Comparison of ENCODE assay signal across 14 cellular contexts in genomic region chr6:5208039-5208438, GRCh38. TPM values are rescaled to one million over a fixed set of nuclear protein-coding genes. Genes with fewer than 3 reads are reported as not detected.
DNase-seq lines count a peak whose midpoint lies in the region; ATAC-seq and TF ChIP-seq lines count a peak whose summit lies in the region.
"Had no signal": no experiment of that assay in that cellular context is flagged by ENCODE, and none has a peak within 500 bp of the region (broad histone marks: within the 10 kb centered on the region; RNA-seq: fewer than 3 reads in every experiment).

No MANE protein-coding gene starts in this region.

- H3K27ac ChIP-seq in SJSA1 = peak overlapping the region; percentile 52
- H3K27ac ChIP-seq in thoracic aorta = peak overlapping the region; percentile 44 to 77
- no peak overlapping the region for H3K27ac ChIP-seq in testis
- H3K27ac ChIP-seq: right lobe of liver had no signal

- no peak for TF ChIP-seq CTCF in fibroblast of the aortic adventitia (IDR thresholded peaks at IDR 0.05; ENCODE audit: insufficient read depth, low read length)
- TF ChIP-seq CTCF in thoracic aorta (IDR thresholded peaks at IDR 0.05) = no peak
- no peak for TF ChIP-seq CTCF in testis (IDR thresholded peaks at IDR 0.05)

- H3K4me3 ChIP-seq in SJSA1 = no peak overlapping the region
- H3K4me3 ChIP-seq in fibroblast of the aortic adventitia (ENCODE audit: low read depth, low read length) = no peak overlapping the region
- peak overlapping the region; percentile 14 for H3K4me3 ChIP-seq in thoracic aorta
- H3K4me3 ChIP-seq in testis = no peak overlapping the region
- H3K4me3 ChIP-seq: right lobe of liver had no signal

- DNase-seq in SJSA1 (ENCODE audit: low read depth in 1 of 2, low spot score in 2 of 2) (no peak), fibroblast of the aortic adventitia (ENCODE audit: low read depth) (peak; percentile 31), thoracic aorta (ENCODE audit: low spot score) (no peak), SK-N-DZ (ENCODE audit: low spot score) (no peak), testis (no peak)
- no peak for DNase-seq in activated CD4-positive, CD25-positive, alpha-beta regulatory T cell treated with anti-CD3 and anti-CD28 coated beads, Interleukin-2, amount 50 U/mL, for 72 hours
- DNase-seq: activated CD8-positive, alpha-beta memory T cell treated with anti-CD3 and anti-CD28 coated beads for 24 hours; activated effector memory CD4-positive, alpha-beta T cell treated with Interleukin-2 at 50 U/mL for 16 hours; CD8-positive, alpha-beta memory T cell; H7; right lobe of liver; Right ventricle myocardium superior; stimulated activated naive B cell treated with anti-CD40 and anti-IgM and Interleukin-4, amounts not matched to agents 10 μg/mL and 1 μg/mL and 100 μg/mL, for 72 hours had no signal

- 70 to 82% methylated on average over 2 of the region's 2 CpGs for WGBS in testis, 2 donors

- H3K36me3 ChIP-seq in SJSA1 = peaks cover 3% of the 10 kb centered on the region
- no peaks in the 10 kb centered on the region for H3K36me3 ChIP-seq in thoracic aorta
- H3K36me3 ChIP-seq in testis (ENCODE audit: low read depth, missing control alignments) = no peaks in the 10 kb centered on the region
- H3K36me3 ChIP-seq: right lobe of liver had no signal

- peaks cover 34% of the 10 kb centered on the region for H3K4me1 ChIP-seq in SJSA1 (replicated peaks)
- peaks cover 37 to 64% of the 10 kb centered on the region in 2 donors for H3K4me1 ChIP-seq in thoracic aorta (ENCODE audit: control insufficient read depth in 1 of 2, low read depth in 2 of 2)
- peaks cover 11% of the 10 kb centered on the region for H3K4me1 ChIP-seq in testis

- peak; percentile 74 for ATAC-seq in GM19351 (IDR thresholded peaks at IDR 0.05; ENCODE audit: unreplicated experiment)
- ATAC-seq in thoracic aorta (ENCODE audit: insufficient number of reproducible peaks, low FRiP score, low read depth) = no peak
- ATAC-seq: right lobe of liver; stimulated activated naive B cell treated with anti-CD40 and anti-IgM and Interleukin-4, amounts not matched to agents 10 μg/mL and 1 μg/mL and 100 μg/mL, for 72 hours had no signal

- 0 out of 2 replicates have a peak, but pooled peaks cover 3% of the 10 kb centered on the region for H3K9me3 ChIP-seq in SJSA1 (replicated peaks)
- H3K9me3 ChIP-seq in thoracic aorta = no peaks in the 10 kb centered on the region
- no peaks in the 10 kb centered on the region for H3K9me3 ChIP-seq in testis
- H3K9me3 ChIP-seq: right lobe of liver had no signal

- intact Hi-C loops in testis (cut with DNase I; ENCODE audit: low total_unique reads) = no loop called here

- TF ChIP-seq POLR2A in testis (IDR thresholded peaks at IDR 0.05) = no peak

- H3K27me3 ChIP-seq in SJSA1 (replicated peaks) (no peaks in the 10 kb centered on the region), thoracic aorta (replicated peaks; ENCODE audit: insufficient read depth) (no peaks in the 10 kb centered on the region), testis (no peaks in the 10 kb centered on the region)
- H3K27me3 ChIP-seq: right lobe of liver had no signal

RNA-seq across cellular contexts. Expression of gene LYRM4, which starts 52.7 kb away (rescaled TPM):
- 21.2 and 23.0 TPM in 2 replicates for total RNA-seq in SJSA1 (2014; rRNA removed; shearing (Covaris generic))
- 20.9 and 21.2 TPM in 2 replicates for total RNA-seq in fibroblast of the aortic adventitia (ENCODE audit: low replicate concordance)
- 10 to 100 TPM in 1 of 2 donors, 1 to 10 TPM in 1; 6.9 to 27.2 TPM for total RNA-seq in thoracic aorta
- polyA plus RNA-seq in SK-N-DZ (2014; cell fraction: cytosol; rRNA removed) = 47.8 and 48.7 TPM in 2 replicates
- 24.9 and 30.0 TPM in 2 replicates for polyA plus RNA-seq in SK-N-DZ (2014; cell fraction: nucleus; rRNA removed)
- total RNA-seq in testis = 10 to 100 TPM; 18.5 to 23.0 TPM
- 41.8 TPM for polyA plus RNA-seq in testis (ENCODE audit: insufficient read depth, low read depth, low replicate concordance)

RNA-seq across cellular contexts. Expression of gene FARS2, which starts 53.3 kb away (rescaled TPM):
- 6.8 and 13.3 TPM in 2 replicates for total RNA-seq in SJSA1 (2014; rRNA removed; shearing (Covaris generic))
- total RNA-seq in fibroblast of the aortic adventitia (ENCODE audit: low replicate concordance) (7.6 and 25.5 TPM in 2 replicates), thoracic aorta (10 to 100 TPM; 10.4 to 11.6 TPM), testis (10 to 100 TPM; 15.4 to 26.8 TPM)
- polyA plus RNA-seq in SK-N-DZ (2014; cell fraction: cytosol; rRNA removed) = 10.2 and 12.2 TPM in 2 replicates
- 5.9 and 7.0 TPM in 2 replicates for polyA plus RNA-seq in SK-N-DZ (2014; cell fraction: nucleus; rRNA removed)
- polyA plus RNA-seq in testis (ENCODE audit: insufficient read depth, low read depth, low replicate concordance) = 22.1 TPM

Comparison
In these comparisons a context has a peak if more than half of its experiments do, and no peak if none do; other contexts are left out.
1. H3K27ac ChIP-seq: peak in SJSA1 (single experiment) and thoracic aorta (2 of 2); none in testis (0 of 2).